Comparison of ENCODE assay signal across 2 cellular contexts in the genomic region with DNA sequence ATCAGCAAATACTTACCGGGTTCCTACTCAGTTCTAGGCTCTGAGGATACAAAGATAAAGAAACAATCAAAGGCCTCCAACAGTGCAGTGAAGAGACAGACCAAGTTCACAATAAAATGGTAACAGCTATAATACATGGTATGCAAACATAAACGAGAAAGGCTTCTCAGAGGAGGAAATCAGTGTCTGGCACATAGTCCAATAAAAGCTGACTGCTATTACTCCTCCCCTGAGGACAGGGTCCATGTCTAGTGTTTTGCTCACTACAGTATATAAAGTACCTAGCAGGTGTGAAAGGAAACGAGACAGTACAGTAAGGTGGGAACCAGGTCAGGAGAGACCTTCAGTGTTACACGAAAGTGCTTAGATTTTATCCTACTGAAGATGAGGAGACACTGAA.
TF ChIP-seq lines count a peak whose summit lies in the region.

No MANE protein-coding gene starts in this region.

TF ChIP-seq in HepG2, 621 proteins besides CTCF, POLR2A, EP300 and RAD21:
- TF ChIP-seq GFI1 (CRISPR knock-in tag; IDR thresholded peaks at IDR 0.05; ENCODE audit: borderline replicate concordance) (0 out of 2 replicates have a peak, but pooled peaks have one; percentile 39), CREB1 (IDR thresholded peaks at IDR 0.05) (no peak), CREB1 (CRISPR knock-in tag; IDR thresholded peaks at IDR 0.05) (no peak)
- TF ChIP-seq, protein P1, sequence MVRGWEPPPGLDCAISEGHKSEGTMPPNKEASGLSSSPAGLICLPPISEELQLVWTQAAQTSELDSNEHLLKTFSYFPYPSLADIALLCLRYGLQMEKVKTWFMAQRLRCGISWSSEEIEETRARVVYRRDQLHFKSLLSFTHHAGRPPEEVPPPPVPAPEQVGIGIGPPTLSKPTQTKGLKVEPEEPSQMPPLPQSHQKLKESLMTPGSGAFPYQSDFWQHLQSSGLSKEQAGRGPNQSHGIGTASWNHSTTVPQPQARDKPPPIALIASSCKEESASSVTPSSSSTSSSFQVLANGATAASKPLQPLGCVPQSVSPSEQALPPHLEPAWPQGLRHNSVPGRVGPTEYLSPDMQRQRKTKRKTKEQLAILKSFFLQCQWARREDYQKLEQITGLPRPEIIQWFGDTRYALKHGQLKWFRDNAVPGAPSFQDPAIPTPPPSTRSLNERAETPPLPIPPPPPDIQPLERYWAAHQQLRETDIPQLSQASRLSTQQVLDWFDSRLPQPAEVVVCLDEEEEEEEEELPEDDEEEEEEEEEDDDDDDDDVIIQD (CRISPR knock-in tag; IDR thresholded peaks at IDR 0.05; ENCODE audit: low read depth) = peak; percentile 49; the same call in 1 of the 2 replicates
TF ChIP-seq in HepG2: peak in this region for 2.

TF ChIP-seq in GM12891, 5 proteins besides CTCF, POLR2A, EP300 and RAD21:
- no peak for TF ChIP-seq POU2F2 (IDR thresholded peaks at IDR 0.05; ENCODE audit: low read depth, low read length)
